ENCODE assay signal across 18 cellular contexts in the genomic region with DNA sequence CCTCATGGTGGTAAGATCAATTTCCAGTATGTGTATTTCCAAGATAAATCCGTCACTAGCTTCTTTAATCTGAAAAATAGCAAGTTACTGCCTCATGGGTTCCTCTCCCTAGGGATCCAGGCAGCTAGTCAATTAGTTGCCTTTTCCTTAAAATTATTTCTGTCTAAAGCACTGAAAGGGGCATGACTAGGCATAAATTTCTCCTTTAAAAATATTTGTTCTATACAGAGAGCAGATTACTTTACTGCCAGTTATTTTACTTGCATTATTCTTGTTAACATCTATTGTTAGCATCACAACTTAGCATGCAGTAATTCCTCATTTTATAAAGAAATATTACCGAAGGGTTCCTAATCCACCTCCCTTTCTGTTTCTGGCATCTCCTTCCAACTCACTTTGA. TPM values are rescaled to one million over a fixed set of nuclear protein-coding genes. Genes with fewer than 3 reads are reported as not detected.
A peak's percentile ranks its signal among the peaks of the same experiment; 100 is the strongest.
DNase-seq lines count a peak whose midpoint lies in the region; TF ChIP-seq lines count a peak whose summit lies in the region.
"Had no signal": no experiment of that assay in that cellular context is flagged by ENCODE, and none has a peak within 500 bp of the region (broad histone marks: within the 10 kb centered on the region; RNA-seq: fewer than 3 reads in every experiment).

No MANE protein-coding gene starts in this region.

- DNase-seq in NCI-H1092 treated with DMSO at 0.1 percent for 48 hours (lab: John Stamatoyannopoulos, UW) (peak; percentile 15), NCI-H1092 (lab: John Stamatoyannopoulos, UW) (no peak), BE2C (no peak), left ventricle myocardium inferior (no peak), ovary (no peak)
- no peak for DNase-seq in central memory CD4-positive, alpha-beta T cell
- DNase-seq: Caco-2, erythroblast, GF-D8, heart right ventricle, MM.1S, NCI-H226, PC-3, T-helper 17 cell had no signal

- H3K27ac Mint-ChIP-seq in activated naive CD8-positive, alpha-beta T cell: no peak overlapping the region
- H3K27ac Mint-ChIP-seq: T-helper 17 cell had no signal

- H3K4me1 Mint-ChIP-seq in activated naive CD8-positive, alpha-beta T cell (ENCODE audit: low read depth): peaks cover 36% of the 10 kb centered on the region

- no peaks in the 10 kb centered on the region for H3K36me3 Mint-ChIP-seq in activated naive CD8-positive, alpha-beta T cell

- WGBS in ovary, 3 donors: 80 to 82% (median 81%) methylated on average over 2 of the region's 2 CpGs

- TF ChIP-seq POLR2A in ovary (IDR thresholded peaks at IDR 0.05): no peak

- H3K9me3 ChIP-seq in BE2C: no peaks in the 10 kb centered on the region
- no peaks in the 10 kb centered on the region for H3K9me3 ChIP-seq in iPS-18c (ENCODE audit: control insufficient read depth, insufficient read depth, low read length)
- no peaks in the 10 kb centered on the region for H3K9me3 ChIP-seq in left ventricle myocardium inferior (replicated peaks)
- no peaks in the 10 kb centered on the region for H3K9me3 ChIP-seq in ovary
- H3K9me3 ChIP-seq: Caco-2, heart right ventricle had no signal

- H3K4me3 ChIP-seq in BE2C (ENCODE audit: low read depth, low read length) (peak overlapping the region; percentile 99), iPS-18c (ENCODE audit: insufficient read depth, low read depth, low read length) (peak overlapping the region; percentile 79; the same call in 1 of the 2 replicates), left ventricle myocardium inferior (no peak overlapping the region), ovary (no peak overlapping the region)

- H3K27ac ChIP-seq in left ventricle myocardium inferior (replicated peaks): no peak overlapping the region
- no peak overlapping the region for H3K27ac ChIP-seq in ovary

- intact Hi-C loops in left ventricle myocardium inferior (cut with micrococcal nuclease) (no loop called here), ovary (cut with DNase I) (no loop called here)

- H3K36me3 ChIP-seq in BE2C (peaks cover 31% of the 10 kb centered on the region), left ventricle myocardium inferior (no peaks in the 10 kb centered on the region), ovary (no peaks in the 10 kb centered on the region)
- H3K36me3 ChIP-seq: heart right ventricle had no signal

- H3K4me1 ChIP-seq in BE2C (peaks cover 6% of the 10 kb centered on the region), left ventricle myocardium inferior (peaks cover 44% of the 10 kb centered on the region), ovary (ENCODE audit: insufficient read depth) (peaks cover 12% of the 10 kb centered on the region)
- H3K4me1 ChIP-seq: Caco-2 had no signal

- no peaks in the 10 kb centered on the region for H3K9me3 Mint-ChIP-seq in activated naive CD8-positive, alpha-beta T cell (ENCODE audit: low read depth)

- no peak for TF ChIP-seq CTCF in BE2C (IDR thresholded peaks at IDR 0.05; ENCODE audit: low read depth, low read length)
- TF ChIP-seq CTCF in left ventricle myocardium inferior (IDR thresholded peaks at IDR 0.05; ENCODE audit: borderline replicate concordance): no peak
- TF ChIP-seq CTCF in ovary (IDR thresholded peaks at IDR 0.05): no peak

- no peak for TF ChIP-seq EP300 in ovary (IDR thresholded peaks at IDR 0.05)

- peaks cover 31% of the 10 kb centered on the region for H3K27me3 Mint-ChIP-seq in activated naive CD8-positive, alpha-beta T cell

- no peaks in the 10 kb centered on the region for H3K27me3 ChIP-seq in BE2C
- peaks cover 100% of the 10 kb centered on the region for H3K27me3 ChIP-seq in left ventricle myocardium inferior (ENCODE audit: low read depth)
- no peaks in the 10 kb centered on the region for H3K27me3 ChIP-seq in ovary

- H3K4me3 Mint-ChIP-seq in activated naive CD8-positive, alpha-beta T cell: peak overlapping the region; percentile 82

RNA-seq across cellular contexts. Expression of a gene that starts 58.5 kb away (rescaled TPM):
- polyA plus RNA-seq in BE2C (2012; ENCODE audit: insufficient read depth, insufficient read length, low read depth): 33.3 TPM
- total RNA-seq in left ventricle myocardium inferior: 2.2 TPM
- total RNA-seq in ovary: 1 to 10 TPM; 1.8 to 5.0 (median 4.0) TPM
- polyA plus RNA-seq in ovary: 1 to 10 TPM; 2.1 to 7.4 TPM
- total RNA-seq: Caco-2 had no signal

RNA-seq across cellular contexts. Expression of a gene that starts 59.3 kb away (rescaled TPM):
- polyA plus RNA-seq in BE2C (2012; ENCODE audit: insufficient read depth, insufficient read length, low read depth): not detected
- total RNA-seq in left ventricle myocardium inferior: not detected
- under 1 TPM in 1 of 7 donors, not detected in 6; 0.74 TPM for total RNA-seq in ovary
- polyA plus RNA-seq in ovary: not detected
- total RNA-seq: Caco-2, heart right ventricle, lower leg skin, PC-3, skeletal muscle tissue, T-helper 17 cell had no signal
- polyA plus RNA-seq: heart right ventricle had no signal

Comparison
In these comparisons a context has a peak if more than half of its experiments do, and no peak if none do; other contexts are left out.
1. H3K4me3 ChIP-seq: peak in BE2C (single experiment) and iPS-18c (single experiment); none in left ventricle myocardium inferior (single experiment) and ovary (single experiment).